Comparison of ENCODE assay signal across 10 cellular contexts in the genomic region with DNA sequence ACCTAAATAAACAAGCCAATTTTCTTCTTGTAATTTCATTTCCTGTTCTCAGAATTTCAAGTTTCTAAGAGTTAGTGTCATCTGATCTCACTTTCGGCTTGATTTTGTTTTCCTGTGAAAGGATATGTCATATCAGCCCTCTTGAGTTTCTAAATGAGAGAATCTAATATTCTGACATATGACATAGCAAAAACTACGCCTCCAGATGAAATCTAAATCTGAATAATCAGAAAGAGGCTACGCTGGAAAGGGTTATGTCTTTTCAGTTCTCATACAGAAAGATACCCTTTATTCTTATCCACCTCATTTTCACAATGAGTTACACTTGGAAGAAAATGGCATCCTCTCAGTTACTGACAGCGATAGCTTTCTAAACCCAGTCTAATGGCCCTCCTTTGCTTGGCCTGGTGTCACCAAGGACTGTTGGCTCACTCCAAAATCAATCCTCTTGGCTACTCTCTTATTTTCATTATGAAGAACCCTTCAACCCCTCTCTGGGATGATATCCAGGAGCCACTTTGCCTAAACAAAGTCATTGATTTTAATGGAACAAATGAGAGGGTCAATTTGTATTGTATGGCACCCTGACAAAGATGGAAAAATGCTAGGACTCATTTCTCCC.
DNase-seq lines count a peak whose midpoint lies in the region; ATAC-seq and TF ChIP-seq lines count a peak whose summit lies in the region.
"Had no signal": no experiment of that assay in that cellular context is flagged by ENCODE, and none has a peak within 500 bp of the region (broad histone marks: within the 10 kb centered on the region; RNA-seq: fewer than 3 reads in every experiment).

No MANE protein-coding gene starts in this region.

- peak overlapping the region; percentile 72 for H3K27ac Mint-ChIP-seq in activated CD4-positive, alpha-beta T cell treated with anti-CD3 and anti-CD28 coated beads, Interleukin-2, amount 10 ng/mL, durations not matched to agents 24 days and 14 days
- peak overlapping the region; percentile 4 for H3K27ac Mint-ChIP-seq in stimulated activated memory B cell treated with anti-CD40 and anti-IgM and Interleukin-4, amounts not matched to agents 10 μg/mL and 1 μg/mL and 100 μg/mL, for 72 hours

- H3K4me1 ChIP-seq in MM.1S (ENCODE audit: low read length) (peaks cover 10% of the 10 kb centered on the region), mammary epithelial cell (ENCODE audit: insufficient read depth, low read length) (no peaks in the 10 kb centered on the region)

- peak; percentile 56 for DNase-seq in activated CD4-positive, alpha-beta T cell treated with anti-CD3 and anti-CD28 coated beads, Interleukin-2, amount 10 ng/mL, durations not matched to agents 24 days and 14 days
- DNase-seq in activated CD4-positive, alpha-beta T cell treated with anti-CD3 and anti-CD28 coated beads, Interleukin-2, amount 50 U/mL, for 48 hours, result no peak
- peak; percentile 18 for DNase-seq in MM.1S
- no peak for DNase-seq in kidney glomerular epithelial cell (lab: John Stamatoyannopoulos, UW)
- DNase-seq in mammary epithelial cell, result no peak
- no peak for DNase-seq in OCI-M2 (lab: John Stamatoyannopoulos, UW; ENCODE audit: unreplicated experiment)
- DNase-seq: NCI-H1930 had no signal

- no peaks in the 10 kb centered on the region for H3K9me2 ChIP-seq in MM.1S (replicated peaks; ENCODE audit: insufficient read depth, low read length)

- peak overlapping the region; percentile 39; the same call in 1 of the 2 replicates for H3K4me2 ChIP-seq in MM.1S (ENCODE audit: low read depth, low read length)
- no peak overlapping the region for H3K4me2 ChIP-seq in mammary epithelial cell (ENCODE audit: insufficient read depth, low read depth, low read length)

- H3K4me3 ChIP-seq in MM.1S (ENCODE audit: low read length) (no peak overlapping the region), mammary epithelial cell (replicated peaks in 1 of 3; ENCODE audit: insufficient read depth in 1 of 3, low read depth in 2 of 3, low read length in 3 of 3) (no peak overlapping the region)

- H3K9ac ChIP-seq in MM.1S (ENCODE audit: low read length), result no peak overlapping the region
- no peak overlapping the region for H3K9ac ChIP-seq in mammary epithelial cell (ENCODE audit: insufficient read depth, low read length)

- H3K9me3 Mint-ChIP-seq in activated CD4-positive, alpha-beta T cell treated with anti-CD3 and anti-CD28 coated beads, Interleukin-2, amount 10 ng/mL, durations not matched to agents 24 days and 14 days, result peaks cover 7% of the 10 kb centered on the region
- H3K9me3 Mint-ChIP-seq in stimulated activated memory B cell treated with anti-CD40 and anti-IgM and Interleukin-4, amounts not matched to agents 10 μg/mL and 1 μg/mL and 100 μg/mL, for 72 hours, result peaks cover 3% of the 10 kb centered on the region

- no peaks in the 10 kb centered on the region for H3K79me2 ChIP-seq in MM.1S (ENCODE audit: low read length)
- no peaks in the 10 kb centered on the region for H3K79me2 ChIP-seq in mammary epithelial cell (ENCODE audit: insufficient read depth, low read length)

- H3K9me3 ChIP-seq in MM.1S (replicated peaks; ENCODE audit: insufficient read depth, low read length) (no peaks in the 10 kb centered on the region), mammary epithelial cell (replicated peaks; ENCODE audit: insufficient read depth, low read length) (no peaks in the 10 kb centered on the region)

- H3K36me3 Mint-ChIP-seq in activated CD4-positive, alpha-beta T cell treated with anti-CD3 and anti-CD28 coated beads, Interleukin-2, amount 10 ng/mL, durations not matched to agents 24 days and 14 days (ENCODE audit: low read depth), result peaks cover 3% of the 10 kb centered on the region
- H3K36me3 Mint-ChIP-seq in stimulated activated memory B cell treated with anti-CD40 and anti-IgM and Interleukin-4, amounts not matched to agents 10 μg/mL and 1 μg/mL and 100 μg/mL, for 72 hours, result no peaks in the 10 kb centered on the region

- no peaks in the 10 kb centered on the region for H3K27me3 ChIP-seq in MM.1S (replicated peaks; ENCODE audit: insufficient read depth, low read length)
- H3K27me3 ChIP-seq in mammary epithelial cell (ENCODE audit: insufficient read depth, low read length), result peaks cover 2% of the 10 kb centered on the region

- no peaks in the 10 kb centered on the region for H4K20me1 ChIP-seq in MM.1S (ENCODE audit: insufficient read depth, low read length)
- H4K20me1 ChIP-seq in mammary epithelial cell (ENCODE audit: insufficient read depth, low read length), result no peaks in the 10 kb centered on the region

- H3K36me3 ChIP-seq in MM.1S (replicated peaks; ENCODE audit: insufficient read depth, low read length), result no peaks in the 10 kb centered on the region
- H3K36me3 ChIP-seq in mammary epithelial cell (ENCODE audit: insufficient read depth, low read length), result no peaks in the 10 kb centered on the region

- CTCF ChIA-PET in mammary epithelial cell (lab: Charles Lee; ENCODE audit: low non-redundant PET), result no interaction called here

- peak overlapping the region; percentile 50 for H3K4me3 Mint-ChIP-seq in activated CD4-positive, alpha-beta T cell treated with anti-CD3 and anti-CD28 coated beads, Interleukin-2, amount 10 ng/mL, durations not matched to agents 24 days and 14 days
- no peak overlapping the region for H3K4me3 Mint-ChIP-seq in stimulated activated memory B cell treated with anti-CD40 and anti-IgM and Interleukin-4, amounts not matched to agents 10 μg/mL and 1 μg/mL and 100 μg/mL, for 72 hours

- H3K4me1 Mint-ChIP-seq in activated CD4-positive, alpha-beta T cell treated with anti-CD3 and anti-CD28 coated beads, Interleukin-2, amount 10 ng/mL, durations not matched to agents 24 days and 14 days, result peaks cover 28% of the 10 kb centered on the region
- H3K4me1 Mint-ChIP-seq in stimulated activated memory B cell treated with anti-CD40 and anti-IgM and Interleukin-4, amounts not matched to agents 10 μg/mL and 1 μg/mL and 100 μg/mL, for 72 hours, result peaks cover 8% of the 10 kb centered on the region

- ATAC-seq in HG02623 (IDR thresholded peaks at IDR 0.05; ENCODE audit: unreplicated experiment), result peak; percentile 78
- ATAC-seq in stimulated activated memory B cell treated with anti-CD40 and anti-IgM and Interleukin-4, amounts not matched to agents 10 μg/mL and 1 μg/mL and 100 μg/mL, for 72 hours, result peak; percentile 51

- H2AFZ ChIP-seq in MM.1S (ENCODE audit: low read length) (no peak overlapping the region), mammary epithelial cell (ENCODE audit: low read depth, low read length) (no peak overlapping the region)

- intact Hi-C loops in activated CD4-positive, alpha-beta T cell treated with anti-CD3 and anti-CD28 coated beads, Interleukin-2, amount 10 ng/mL, durations not matched to agents 24 days and 14 days (cut with micrococcal nuclease), result loop anchor here (1.0 to 5.0 kb wide), 5 partner anchors 45 to 1827 kb away; no protein-coding TSS in a partner anchor
- intact Hi-C loops in mammary epithelial cell (cut with micrococcal nuclease), result no loop called here

- H3K27ac ChIP-seq in MM.1S (ENCODE audit: low read length) (no peak overlapping the region), mammary epithelial cell (ENCODE audit: insufficient read depth, low read depth, low read length) (no peak overlapping the region)
- H3K27ac ChIP-seq: VCaP had no signal

- WGBS in mammary epithelial cell (ENCODE audit: low coverage, missing lambda C conversion rate), result 66% methylated on average over 4 of the region's 4 CpGs

- H3K27me3 Mint-ChIP-seq in activated CD4-positive, alpha-beta T cell treated with anti-CD3 and anti-CD28 coated beads, Interleukin-2, amount 10 ng/mL, durations not matched to agents 24 days and 14 days, result peaks cover 5% of the 10 kb centered on the region
- H3K27me3 Mint-ChIP-seq in stimulated activated memory B cell treated with anti-CD40 and anti-IgM and Interleukin-4, amounts not matched to agents 10 μg/mL and 1 μg/mL and 100 μg/mL, for 72 hours, result no peaks in the 10 kb centered on the region

- TF ChIP-seq CTCF in MM.1S (IDR thresholded peaks at IDR 0.05; ENCODE audit: low read length) (no peak), mammary epithelial cell (conservative IDR thresholded peaks at IDR 0.05 in 1 of 2, IDR thresholded peaks at IDR 0.05 in 1 of 2; ENCODE audit: extremely low read depth in 1 of 2, insufficient read depth in 1 of 2, low read depth in 1 of 2, low read length in 2 of 2) (no peak)

- BruUV-seq in mammary epithelial cell (replicated peaks; lab: Mats Ljungman, UMichigan), result no TSS peak

- dilution Hi-C loops in mammary epithelial cell (cut with HindIII; ENCODE audit: low sequenced_read_pairs), result no loop called here

- H3F3A ChIP-seq in MM.1S (ENCODE audit: insufficient read depth, low read length), result no peaks in the 10 kb centered on the region

- in situ Hi-C loops in mammary epithelial cell (cut with MboI; ENCODE audit: low sequenced_read_pairs in 2 of 2), result no loop called here

Comparison
In these comparisons a context has a peak if more than half of its experiments do, and no peak if none do; other contexts are left out.
1. DNase-seq: peak in activated CD4-positive, alpha-beta T cell treated with anti-CD3 and anti-CD28 coated beads, Interleukin-2, amount 10 ng/mL, durations not matched to agents 24 days and 14 days (single experiment) and MM.1S (single experiment); none in activated CD4-positive, alpha-beta T cell treated with anti-CD3 and anti-CD28 coated beads, Interleukin-2, amount 50 U/mL, for 48 hours (0 of 2), kidney glomerular epithelial cell (single experiment), mammary epithelial cell (single experiment) and OCI-M2 (single experiment).